Comparison of ENCODE assay signal across 22 cellular contexts in the genomic region with DNA sequence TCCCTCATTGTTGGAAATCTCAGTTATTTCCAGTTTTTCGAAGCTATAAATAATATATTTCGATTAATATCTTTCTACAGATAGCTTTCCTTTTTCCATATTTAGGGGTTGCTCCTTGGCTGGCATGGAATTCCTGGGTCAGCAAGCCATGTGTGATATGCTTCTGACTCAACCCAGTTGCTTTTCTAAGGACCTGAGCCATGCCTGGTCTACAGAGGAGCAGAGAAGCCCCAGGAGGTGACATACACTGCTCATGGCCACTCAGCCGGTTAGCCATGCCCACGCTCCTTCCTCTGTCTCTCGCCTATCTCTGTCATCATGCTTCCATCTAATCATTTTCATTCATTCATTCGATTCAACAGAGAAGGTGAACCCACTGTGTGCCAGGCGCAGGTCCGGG. TPM values are rescaled to one million over a fixed set of nuclear protein-coding genes. Genes with fewer than 3 reads are reported as not detected.
"Had no signal": no experiment of that assay in that cellular context is flagged by ENCODE, and none has a peak within 500 bp of the region (broad histone marks: within the 10 kb centered on the region; RNA-seq: fewer than 3 reads in every experiment).

No MANE protein-coding gene starts in this region.

- ATAC-seq: esophagus mucosa; left colon; natural killer cell treated with Interleukin-12 subunit alpha and Interleukin-12 subunit beta and Interleukin-15 and Interleukin-18, amount 100 ng/mL, for 72 hours; sciatic nerve had no signal

- H3K27ac ChIP-seq: adrenal gland, breast epithelium, coronary artery, neutrophil, parathyroid adenoma, suprapubic skin, transverse colon, vagina had no signal

- H3K36me3 ChIP-seq: adrenal gland, breast epithelium, gastrocnemius medialis, neutrophil, suprapubic skin, transverse colon, vagina had no signal

- H3K27me3 ChIP-seq: adrenal gland, breast epithelium, gastrocnemius medialis, suprapubic skin, transverse colon, vagina had no signal

- H3K4me3 ChIP-seq: adrenal gland, breast epithelium, coronary artery, gastrocnemius medialis, lung, suprapubic skin, transverse colon, vagina had no signal

- FAIRE-seq: astrocyte, endometrium had no signal

- H3K4me3 Mint-ChIP-seq: activated CD4-positive, alpha-beta memory T cell treated with anti-CD3 and anti-CD28 coated beads for 36 hours; natural killer cell treated with Interleukin-12 subunit alpha and Interleukin-12 subunit beta and Interleukin-15 and Interleukin-18, amount 100 ng/mL, for 72 hours had no signal

- H3K4me1 ChIP-seq: adrenal gland, breast epithelium, transverse colon, vagina had no signal

- DNase-seq: activated CD4-positive, alpha-beta memory T cell treated with anti-CD3 and anti-CD28 coated beads for 36 hours; activated effector memory CD4-positive, alpha-beta T cell treated with Interleukin-2 at 50 U/mL for 16 hours; activated naive CD4-positive, alpha-beta T cell treated with anti-CD3 and anti-CD28 coated beads, Interleukin-2, amount 50 U/mL, for 16 hours; activated T-cell treated with anti-CD3 and anti-CD28 coated beads for 4 hours; adrenal gland; gastrocnemius medialis; left colon; stimulated activated CD4-positive, alpha-beta T cell treated with anti-CD3 and anti-CD28 coated beads, Interleukin-4, amount 100 ng/mL, for 24 hours; stimulated activated naive CD4-positive, alpha-beta T cell; transverse colon had no signal

- H3K9me3 ChIP-seq: adrenal gland, breast epithelium, gastrocnemius medialis, neutrophil, suprapubic skin, transverse colon, vagina had no signal

- H3K27ac Mint-ChIP-seq: activated CD4-positive, alpha-beta memory T cell treated with anti-CD3 and anti-CD28 coated beads for 36 hours; natural killer cell treated with Interleukin-12 subunit alpha and Interleukin-12 subunit beta and Interleukin-15 and Interleukin-18, amount 100 ng/mL, for 72 hours had no signal

- H3K36me3 Mint-ChIP-seq: activated CD4-positive, alpha-beta memory T cell treated with anti-CD3 and anti-CD28 coated beads for 36 hours; natural killer cell treated with Interleukin-12 subunit alpha and Interleukin-12 subunit beta and Interleukin-15 and Interleukin-18, amount 100 ng/mL, for 72 hours had no signal

- H3K9me3 Mint-ChIP-seq: activated CD4-positive, alpha-beta memory T cell treated with anti-CD3 and anti-CD28 coated beads for 36 hours; natural killer cell treated with Interleukin-12 subunit alpha and Interleukin-12 subunit beta and Interleukin-15 and Interleukin-18, amount 100 ng/mL, for 72 hours had no signal

RNA-seq across cellular contexts. Expression of a gene that starts 23.2 kb away (rescaled TPM):
- total RNA-seq: natural killer cell treated with Interleukin-12 subunit alpha and Interleukin-12 subunit beta and Interleukin-15 and Interleukin-18, amount 100 ng/mL, for 72 hours had no signal
